ENCODE assay signal across 27 cellular contexts in the genomic region with DNA sequence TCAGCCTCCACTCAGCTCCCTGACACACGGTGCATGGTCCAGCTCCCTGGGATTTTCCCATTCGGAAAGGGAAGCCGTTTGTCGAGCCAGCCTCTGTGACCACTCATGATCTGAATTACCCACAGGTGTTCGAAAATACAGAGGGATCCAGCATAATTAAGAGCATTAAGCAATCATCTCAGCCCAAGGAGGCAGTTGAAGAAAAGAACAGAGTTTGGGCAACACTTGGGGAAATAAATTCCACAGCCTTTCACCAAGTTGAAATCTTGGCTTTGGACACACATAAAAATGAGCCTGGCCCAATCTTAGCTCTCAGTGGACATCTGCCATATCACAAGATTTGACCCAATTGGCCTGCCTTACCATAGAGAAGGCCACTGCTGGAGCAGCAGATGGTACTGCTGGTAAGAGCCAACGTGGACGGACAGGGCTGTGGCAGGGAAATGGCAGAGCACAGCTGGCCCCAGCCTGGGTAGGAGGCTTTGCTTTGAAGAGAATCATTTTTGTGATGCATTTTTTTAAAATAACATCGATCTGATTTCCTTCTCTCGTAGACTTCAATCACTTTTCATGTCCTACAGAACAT.
"Had no signal": no experiment of that assay in that cellular context is flagged by ENCODE, and none has a peak within 500 bp of the region (broad histone marks: within the 10 kb centered on the region; RNA-seq: fewer than 3 reads in every experiment).

No MANE protein-coding gene starts in this region.

- H3K9me3 Mint-ChIP-seq: activated T-helper 1 cell treated with anti-CD3 and anti-CD28 coated beads, Interleukin-12 subunit alpha, Interleukin-12 subunit beta, Interleukin-2, Interleukin-4 antibody, amounts not matched to agents 30 ng/mL and 10 ng/mL and 1 ng/mL, durations not matched to agents 14 hours and 24 hours and 36 hours; brain; endodermal cell; immature natural killer cell; natural killer cell treated with Interleukin-12 subunit alpha and Interleukin-12 subunit beta and Interleukin-15 and Interleukin-18, amount 100 ng/mL, for 72 hours; stimulated activated memory B cell treated with anti-CD40 and anti-IgM and Interleukin-4, amounts not matched to agents 10 μg/mL and 1 μg/mL and 100 μg/mL, for 72 hours; T-cell; T-helper 2 cell treated with Interferon-gamma antibody and Interleukin-4, amounts not matched to agents 5 μg/mL and 100 μg/mL, for 36 hours had no signal

- H3K36me3 Mint-ChIP-seq: natural killer cell treated with Interleukin-12 subunit alpha and Interleukin-12 subunit beta and Interleukin-15 and Interleukin-18, amount 100 ng/mL, for 72 hours had no signal

- H3K27ac Mint-ChIP-seq: activated CD8-positive, alpha-beta T cell treated with anti-CD3 and anti-CD28 coated beads, Interleukin-2, amount 10 ng/mL, durations not matched to agents 7 days and 5 days; activated T-helper 1 cell treated with anti-CD3 and anti-CD28 coated beads, Interleukin-12 subunit alpha, Interleukin-12 subunit beta, Interleukin-2, Interleukin-4 antibody, amounts not matched to agents 30 ng/mL and 10 ng/mL and 1 ng/mL, durations not matched to agents 14 hours and 24 hours and 36 hours; brain; endodermal cell; immature natural killer cell; natural killer cell treated with Interleukin-12 subunit alpha and Interleukin-12 subunit beta and Interleukin-15 and Interleukin-18, amount 100 ng/mL, for 72 hours; stimulated activated memory B cell treated with anti-CD40 and anti-IgM and Interleukin-4, amounts not matched to agents 10 μg/mL and 1 μg/mL and 100 μg/mL, for 72 hours; T-cell; T-helper 2 cell treated with Interferon-gamma antibody and Interleukin-4, amounts not matched to agents 5 μg/mL and 100 μg/mL, for 36 hours had no signal

- ATAC-seq: activated CD8-positive, alpha-beta T cell treated with anti-CD3 and anti-CD28 coated beads, Interleukin-2, amount 10 ng/mL, durations not matched to agents 7 days and 5 days; left lung; natural killer cell treated with Interleukin-12 subunit alpha and Interleukin-12 subunit beta and Interleukin-15 and Interleukin-18, amount 100 ng/mL, for 72 hours; stimulated activated memory B cell treated with anti-CD40 and anti-IgM and Interleukin-4, amounts not matched to agents 10 μg/mL and 1 μg/mL and 100 μg/mL, for 72 hours; T-cell had no signal

- H3K4me3 ChIP-seq: coronary artery, esophagus squamous epithelium, left lung, ovary, sigmoid colon, smooth muscle cell, stomach, suprapubic skin, tibial nerve had no signal

- H3K27me3 ChIP-seq: esophagus squamous epithelium, left lung, neutrophil, ovary, sigmoid colon, stomach, suprapubic skin, tibial nerve had no signal

- H3K4me1 ChIP-seq: left lung, suprapubic skin had no signal

- H3K27ac ChIP-seq: coronary artery, esophagus squamous epithelium, left lung, neutrophil, ovary, sigmoid colon, stomach, suprapubic skin, tibial nerve, WERI-Rb-1 had no signal

- H3K9me3 ChIP-seq: esophagus squamous epithelium, left lung, neutrophil, ovary, sigmoid colon, stomach, suprapubic skin, tibial nerve had no signal

- DNase-seq: activated CD4-positive, alpha-beta T cell treated with anti-CD3 and anti-CD28 coated beads for 1 hour; activated CD4-positive, alpha-beta T cell treated with anti-CD3 and anti-CD28 coated beads, Interleukin-2, amount 50 U/mL, for 1 hour; activated CD8-positive, alpha-beta T cell treated with anti-CD3 and anti-CD28 coated beads, Interleukin-2, amount 10 ng/mL, durations not matched to agents 7 days and 5 days; activated gamma-delta T cell; activated naive CD4-positive, alpha-beta T cell treated with anti-CD3 and anti-CD28 coated beads, Interleukin-2, amount 50 U/mL, for 16 hours; aorta; central memory CD4-positive, alpha-beta T cell; endodermal cell; esophagus squamous epithelium; immature natural killer cell; left lung; ovary; sigmoid colon; stimulated activated CD4-positive, alpha-beta T cell treated with anti-CD3 and anti-CD28 coated beads, Interleukin-15, amount 100 ng/mL, for 24 hours; stomach; T-cell; WERI-Rb-1 had no signal
